Comparison of ENCODE assay signal across 8 cellular contexts in genomic region chr20:50029697-50030428, GRCh38. TPM values are rescaled to one million over a fixed set of nuclear protein-coding genes. Genes with fewer than 3 reads are reported as not detected.
DNase-seq lines count a peak whose midpoint lies in the region; ATAC-seq and TF ChIP-seq lines count a peak whose summit lies in the region.

No MANE protein-coding gene starts in this region.

- H3K36me3 ChIP-seq in lower lobe of right lung (no peaks in the 10 kb centered on the region), uterus (no peaks in the 10 kb centered on the region)

- intact Hi-C loops in lower lobe of right lung (cut with DNase I) = no loop called here
- intact Hi-C loops in uterus (cut with DNase I; ENCODE audit: low total_unique reads) = no loop called here

- ATAC-seq in lower lobe of right lung = peak; percentile 33 to 46
- ATAC-seq in HG03196 (IDR thresholded peaks at IDR 0.05; ENCODE audit: unreplicated experiment) = no peak

- H3K27ac ChIP-seq in lower lobe of right lung (no peak overlapping the region), uterus (peak overlapping the region in 1 of 2 donors; percentile 24)

- H3K4me3 ChIP-seq in cardiac fibroblast (replicated peaks in 1 of 2; ENCODE audit: low read depth in 2 of 2, low read length in 2 of 2) (peak overlapping the region in 1 of 2 donors; percentile 35), lower lobe of right lung (no peak overlapping the region), uterus (no peak overlapping the region)

- TF ChIP-seq CTCF in cardiac fibroblast (IDR thresholded peaks at IDR 0.05; ENCODE audit: low read depth, low read length) (no peak), lower lobe of right lung (IDR thresholded peaks at IDR 0.05) (no peak), uterus (IDR thresholded peaks at IDR 0.05) (no peak)

- TF ChIP-seq POLR2A in uterus (IDR thresholded peaks at IDR 0.05) = no peak

- peaks cover 25% of the 10 kb centered on the region for H3K4me1 ChIP-seq in lower lobe of right lung
- H3K4me1 ChIP-seq in uterus = peaks cover 0 to 12% of the 10 kb centered on the region in 2 donors

- DNase-seq in NOMO-1 treated with DMSO at 0.1 percent for 48 hours (lab: John Stamatoyannopoulos, UW; ENCODE audit: unreplicated experiment) (peak; percentile 15), NOMO-1 treated with dmso at 0.1 percent for 144 hours (lab: John Stamatoyannopoulos, UW; ENCODE audit: unreplicated experiment) (no peak), cardiac fibroblast (ENCODE audit: low read depth in 2 of 2) (peak; percentile 97 to 99), lower lobe of right lung (no peak), uterus (peak; percentile 47 to 61), NCI-H345 (lab: John Stamatoyannopoulos, UW) (no peak), NCI-H446 (lab: John Stamatoyannopoulos, UW) (no peak)

- H3K9me3 ChIP-seq in lower lobe of right lung (no peaks in the 10 kb centered on the region), uterus (no peaks in the 10 kb centered on the region)

- H3K27me3 ChIP-seq in lower lobe of right lung (ENCODE audit: low read depth) = no peaks in the 10 kb centered on the region
- no peaks in the 10 kb centered on the region for H3K27me3 ChIP-seq in uterus

RNA-seq across cellular contexts. Expression of gene SNAI1, which starts 47.1 kb away (rescaled TPM):
- 1.9 TPM for total RNA-seq in lower lobe of right lung
- 10 to 100 TPM in 1 of 4 donors, 1 to 10 TPM in 3; 1.0 to 15.4 (median 4.5) TPM for total RNA-seq in uterus

Comparison
In these comparisons a context has a peak if more than half of its experiments do, and no peak if none do; other contexts are left out.
1. DNase-seq: peak in NOMO-1 treated with DMSO at 0.1 percent for 48 hours (single experiment), cardiac fibroblast (2 of 2) and uterus (2 of 2); none in NOMO-1 treated with dmso at 0.1 percent for 144 hours (single experiment), lower lobe of right lung (single experiment), NCI-H345 (single experiment) and NCI-H446 (0 of 2).